Comparison of ENCODE assay signal across 1 cellular context in the genomic region with DNA sequence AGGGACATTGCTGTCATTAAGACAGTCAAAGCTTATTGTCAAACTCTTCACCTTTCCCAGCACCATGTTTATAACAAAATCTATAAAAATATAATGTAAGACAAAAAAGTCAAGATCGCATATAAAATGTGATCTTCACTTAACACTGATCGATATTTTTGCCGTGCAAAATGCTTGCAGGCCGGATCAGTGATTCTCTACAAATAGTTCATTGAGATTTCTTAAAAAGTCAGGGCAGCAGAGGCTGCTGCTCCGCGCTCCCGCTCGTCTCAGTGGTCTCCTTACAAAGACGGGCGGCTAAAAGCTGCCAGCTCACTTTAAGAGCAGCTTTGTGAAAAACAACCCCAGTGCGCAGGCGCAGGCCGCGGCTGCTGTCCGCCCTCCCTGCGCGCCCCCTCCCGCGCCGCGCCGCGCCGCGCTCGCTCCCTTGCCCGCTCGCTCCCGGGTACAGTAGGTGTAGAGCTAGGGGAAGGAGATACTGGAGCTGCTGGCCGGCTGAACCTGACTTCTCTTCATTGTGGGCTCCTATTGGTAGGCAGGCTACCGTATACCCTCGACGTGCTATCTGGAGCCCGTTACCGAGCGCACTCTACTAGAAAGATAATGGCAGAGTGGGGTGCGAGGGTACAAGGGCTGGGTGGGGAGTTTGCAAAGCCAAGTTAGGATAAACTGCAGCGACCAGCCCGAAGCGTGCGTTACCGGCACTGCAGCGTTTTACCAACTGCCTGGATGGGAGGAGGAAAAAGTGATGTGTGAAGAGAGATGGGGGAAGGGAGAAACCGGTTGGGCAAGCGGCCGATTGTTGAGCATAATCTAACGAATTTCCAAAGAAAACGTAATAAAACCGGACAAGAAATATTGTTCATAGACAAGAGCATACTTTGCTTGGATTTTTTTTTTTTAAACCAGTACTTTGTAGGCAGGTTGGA.
TF ChIP-seq lines count a peak whose summit lies in the region.

ARRDC3 (minus strand) TSS at position 291 of the 929 bp plus-strand sequence; CDS start at position 66, 225 bp downstream.

TF ChIP-seq in WTC11, 78 proteins besides CTCF, POLR2A, EP300 and RAD21 (continued from another document):
- TF ChIP-seq, protein P1, sequence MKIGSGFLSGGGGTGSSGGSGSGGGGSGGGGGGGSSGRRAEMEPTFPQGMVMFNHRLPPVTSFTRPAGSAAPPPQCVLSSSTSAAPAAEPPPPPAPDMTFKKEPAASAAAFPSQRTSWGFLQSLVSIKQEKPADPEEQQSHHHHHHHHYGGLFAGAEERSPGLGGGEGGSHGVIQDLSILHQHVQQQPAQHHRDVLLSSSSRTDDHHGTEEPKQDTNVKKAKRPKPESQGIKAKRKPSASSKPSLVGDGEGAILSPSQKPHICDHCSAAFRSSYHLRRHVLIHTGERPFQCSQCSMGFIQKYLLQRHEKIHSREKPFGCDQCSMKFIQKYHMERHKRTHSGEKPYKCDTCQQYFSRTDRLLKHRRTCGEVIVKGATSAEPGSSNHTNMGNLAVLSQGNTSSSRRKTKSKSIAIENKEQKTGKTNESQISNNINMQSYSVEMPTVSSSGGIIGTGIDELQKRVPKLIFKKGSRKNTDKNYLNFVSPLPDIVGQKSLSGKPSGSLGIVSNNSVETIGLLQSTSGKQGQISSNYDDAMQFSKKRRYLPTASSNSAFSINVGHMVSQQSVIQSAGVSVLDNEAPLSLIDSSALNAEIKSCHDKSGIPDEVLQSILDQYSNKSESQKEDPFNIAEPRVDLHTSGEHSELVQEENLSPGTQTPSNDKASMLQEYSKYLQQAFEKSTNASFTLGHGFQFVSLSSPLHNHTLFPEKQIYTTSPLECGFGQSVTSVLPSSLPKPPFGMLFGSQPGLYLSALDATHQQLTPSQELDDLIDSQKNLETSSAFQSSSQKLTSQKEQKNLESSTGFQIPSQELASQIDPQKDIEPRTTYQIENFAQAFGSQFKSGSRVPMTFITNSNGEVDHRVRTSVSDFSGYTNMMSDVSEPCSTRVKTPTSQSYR (CRISPR knock-in tag; IDR thresholded peaks at IDR 0.05) = 0 out of 2 replicates have a peak, but pooled peaks have one; percentile 62
- TF ChIP-seq NFYB (CRISPR knock-in tag; conservative IDR thresholded peaks at IDR 0.05; ENCODE audit: low read depth) (peak; percentile 55; the same call in 1 of the 2 replicates), GTF2I (CRISPR knock-in tag; conservative IDR thresholded peaks at IDR 0.05) (0 out of 2 replicates have a peak, but pooled peaks have one; percentile 47), ZNF317 (CRISPR knock-in tag; IDR thresholded peaks at IDR 0.05; ENCODE audit: borderline replicate concordance, low read depth) (no peak), ZNF416 (CRISPR knock-in tag; IDR thresholded peaks at IDR 0.05) (no peak), ERG (CRISPR knock-in tag; IDR thresholded peaks at IDR 0.05) (no peak), TEAD1 (CRISPR knock-in tag; IDR thresholded peaks at IDR 0.05) (no peak), ZSCAN18 (CRISPR knock-in tag; IDR thresholded peaks at IDR 0.05) (no peak), NFATC4 (CRISPR knock-in tag; IDR thresholded peaks at IDR 0.05) (peak; percentile 63; the same call in 1 of the 2 replicates), ZNF219 (CRISPR knock-in tag; IDR thresholded peaks at IDR 0.05; ENCODE audit: borderline replicate concordance) (no peak), NR2C2 (CRISPR knock-in tag; IDR thresholded peaks at IDR 0.05) (no peak), SP1 (CRISPR knock-in tag; conservative IDR thresholded peaks at IDR 0.05) (0 out of 2 replicates have a peak, but pooled peaks have one; percentile 35), NFE2L1 (CRISPR knock-in tag; IDR thresholded peaks at IDR 0.05) (no peak)
- TF ChIP-seq, protein P2, sequence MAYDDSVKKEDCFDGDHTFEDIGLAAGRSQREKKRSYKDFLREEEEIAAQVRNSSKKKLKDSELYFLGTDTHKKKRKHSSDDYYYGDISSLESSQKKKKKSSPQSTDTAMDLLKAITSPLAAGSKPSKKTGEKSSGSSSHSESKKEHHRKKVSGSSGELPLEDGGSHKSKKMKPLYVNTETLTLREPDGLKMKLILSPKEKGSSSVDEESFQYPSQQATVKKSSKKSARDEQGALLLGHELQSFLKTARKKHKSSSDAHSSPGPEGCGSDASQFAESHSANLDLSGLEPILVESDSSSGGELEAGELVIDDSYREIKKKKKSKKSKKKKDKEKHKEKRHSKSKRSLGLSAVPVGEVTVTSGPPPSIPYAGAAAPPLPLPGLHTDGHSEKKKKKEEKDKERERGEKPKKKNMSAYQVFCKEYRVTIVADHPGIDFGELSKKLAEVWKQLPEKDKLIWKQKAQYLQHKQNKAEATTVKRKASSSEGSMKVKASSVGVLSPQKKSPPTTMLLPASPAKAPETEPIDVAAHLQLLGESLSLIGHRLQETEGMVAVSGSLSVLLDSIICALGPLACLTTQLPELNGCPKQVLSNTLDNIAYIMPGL (CRISPR knock-in tag; IDR thresholded peaks at IDR 0.05) = peak; percentile 58; the same call in 1 of the 2 replicates
- TF ChIP-seq, protein P3, sequence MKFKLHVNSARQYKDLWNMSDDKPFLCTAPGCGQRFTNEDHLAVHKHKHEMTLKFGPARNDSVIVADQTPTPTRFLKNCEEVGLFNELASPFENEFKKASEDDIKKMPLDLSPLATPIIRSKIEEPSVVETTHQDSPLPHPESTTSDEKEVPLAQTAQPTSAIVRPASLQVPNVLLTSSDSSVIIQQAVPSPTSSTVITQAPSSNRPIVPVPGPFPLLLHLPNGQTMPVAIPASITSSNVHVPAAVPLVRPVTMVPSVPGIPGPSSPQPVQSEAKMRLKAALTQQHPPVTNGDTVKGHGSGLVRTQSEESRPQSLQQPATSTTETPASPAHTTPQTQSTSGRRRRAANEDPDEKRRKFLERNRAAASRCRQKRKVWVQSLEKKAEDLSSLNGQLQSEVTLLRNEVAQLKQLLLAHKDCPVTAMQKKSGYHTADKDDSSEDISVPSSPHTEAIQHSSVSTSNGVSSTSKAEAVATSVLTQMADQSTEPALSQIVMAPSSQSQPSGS (CRISPR knock-in tag; IDR thresholded peaks at IDR 0.05; ENCODE audit: borderline replicate concordance, low read depth) = no peak
TF ChIP-seq in WTC11: peak in this region for 23.
